1 cellular context compared by ENCODE assay signal in genomic region chr3:136195258-136196063, GRCh38.
TF ChIP-seq lines count a peak whose summit lies in the region.

No MANE protein-coding gene starts in this region.

TF ChIP-seq in HepG2, 621 proteins besides CTCF, POLR2A, EP300 and RAD21 (continued from another document and continues in another):
- TF ChIP-seq STAT6 (CRISPR knock-in tag; IDR thresholded peaks at IDR 0.05; ENCODE audit: borderline replicate concordance) (no peak), MTA1 (CRISPR knock-in tag; IDR thresholded peaks at IDR 0.05; ENCODE audit: borderline replicate concordance) (no peak), KLF15 (CRISPR knock-in tag; IDR thresholded peaks at IDR 0.05; ENCODE audit: borderline replicate concordance) (no peak), ZFP82 (CRISPR knock-in tag; IDR thresholded peaks at IDR 0.05; ENCODE audit: borderline replicate concordance) (peak; percentile 78; the same call in 1 of the 2 replicates), RFX5 (IDR thresholded peaks at IDR 0.05; ENCODE audit: low read depth, low read length) (no peak), ZHX1 (CRISPR knock-in tag; IDR thresholded peaks at IDR 0.05; ENCODE audit: low read depth) (no peak), SPEN (CRISPR knock-in tag; IDR thresholded peaks at IDR 0.05; ENCODE audit: low read depth) (peak; percentile 56), IRF9 (CRISPR knock-in tag; IDR thresholded peaks at IDR 0.05; ENCODE audit: borderline replicate concordance) (no peak), ZNF446 (CRISPR knock-in tag; IDR thresholded peaks at IDR 0.05) (peak; percentile 66; the same call in 1 of the 2 replicates), PCBP2 (optimal IDR thresholded peaks at IDR 0.05; ENCODE audit: low read depth, low read length, poor library complexity, severe bottlenecking) (no peak), TBX2 (CRISPR knock-in tag; IDR thresholded peaks at IDR 0.05; ENCODE audit: borderline replicate concordance) (peak; percentile 30), ATF3 (CRISPR knock-in tag; IDR thresholded peaks at IDR 0.05) (0 out of 2 replicates have a peak, but pooled peaks have one; percentile 8), E2F2 (CRISPR knock-in tag; IDR thresholded peaks at IDR 0.05; ENCODE audit: borderline replicate concordance) (0 out of 2 replicates have a peak, but pooled peaks have one; percentile 40), ZBED4 (CRISPR knock-in tag; IDR thresholded peaks at IDR 0.05; ENCODE audit: borderline replicate concordance) (no peak), RFXAP (CRISPR knock-in tag; IDR thresholded peaks at IDR 0.05; ENCODE audit: borderline replicate concordance) (no peak), ZNF432 (CRISPR knock-in tag; IDR thresholded peaks at IDR 0.05; ENCODE audit: borderline replicate concordance) (no peak), MAZ (IDR thresholded peaks at IDR 0.05; ENCODE audit: borderline replicate concordance, low read depth, low read length) (no peak), MAZ (CRISPR knock-in tag; IDR thresholded peaks at IDR 0.05; ENCODE audit: low read depth) (no peak), ZNF644 (CRISPR knock-in tag; IDR thresholded peaks at IDR 0.05; ENCODE audit: low read depth) (no peak), ZNF350 (CRISPR knock-in tag; IDR thresholded peaks at IDR 0.05; ENCODE audit: borderline replicate concordance, low read depth) (no peak), KLF13 (CRISPR knock-in tag; IDR thresholded peaks at IDR 0.05) (no peak), ZNF770 (CRISPR knock-in tag; IDR thresholded peaks at IDR 0.05) (no peak), E2F5 (CRISPR knock-in tag; conservative IDR thresholded peaks at IDR 0.05) (0 out of 2 replicates have a peak, but pooled peaks have one; percentile 14), MTERF4 (CRISPR knock-in tag; IDR thresholded peaks at IDR 0.05) (no peak), ZSCAN20 (CRISPR knock-in tag; IDR thresholded peaks at IDR 0.05; ENCODE audit: borderline replicate concordance) (0 out of 2 replicates have a peak, but pooled peaks have one; percentile 48), RXRA (CRISPR knock-in tag; IDR thresholded peaks at IDR 0.05) (0 out of 2 replicates have a peak, but pooled peaks have one; percentile 27), ZNF749 (CRISPR knock-in tag; IDR thresholded peaks at IDR 0.05; ENCODE audit: borderline replicate concordance) (peak; percentile 51), ZBTB33 (CRISPR knock-in tag; IDR thresholded peaks at IDR 0.05) (no peak), REL (CRISPR knock-in tag; conservative IDR thresholded peaks at IDR 0.05) (peak; percentile 90; the same call in 1 of the 2 replicates), FOXA1 (IDR thresholded peaks at IDR 0.05) (no peak), FOXA1 (CRISPR knock-in tag; IDR thresholded peaks at IDR 0.05) (no peak), ZNF280B (CRISPR knock-in tag; IDR thresholded peaks at IDR 0.05; ENCODE audit: borderline replicate concordance) (no peak), ZNF207 (IDR thresholded peaks at IDR 0.05; ENCODE audit: borderline replicate concordance) (no peak), NFYC (CRISPR knock-in tag; IDR thresholded peaks at IDR 0.05) (no peak)
